ENCODE assay signal across 27 cellular contexts in genomic region chr16:5349101-5349500, GRCh38.
"Had no signal": no experiment of that assay in that cellular context is flagged by ENCODE, and none has a peak within 500 bp of the region (broad histone marks: within the 10 kb centered on the region; RNA-seq: fewer than 3 reads in every experiment).

No MANE protein-coding gene starts in this region.

- DNase-seq: Karpas-422, KBM-7, MM.1S, MV-4-11, NCI-H1092, NCI-H1105, NCI-H1417 treated with DMSO at 0.1 percent for 48 hours, NCI-H1436 treated with DMSO at 0.1 percent for 48 hours, NCI-H1694 treated with DMSO at 0.1 percent for 48 hours, NCI-H187 treated with DMSO at 0.1 percent for 48 hours, NCI-H2029, NCI-H2081, NCI-H2171 treated with DMSO at 0.1 percent for 48 hours, NCI-H345, NCI-H446, NCI-H510A treated with DMSO at 0.1 percent for 48 hours, NCI-H524 treated with DMSO at 0.1 percent for 48 hours, NCI-H526 treated with DMSO at 0.1 percent for 48 hours, NCI-H774, PC-9, Right ventricle myocardium superior, SHP77 treated with DMSO at 0.1 percent for 48 hours had no signal

- H3K27me3 ChIP-seq: SJSA1 had no signal

- ATAC-seq: Panc1 had no signal

- H3K9me3 ChIP-seq: SJSA1, SK-N-SH had no signal

- FAIRE-seq: RCC 7860 had no signal

- H3K9me2 ChIP-seq: SK-N-SH had no signal

- H3K27ac ChIP-seq: KMS-11, PC-9, SJSA1 had no signal

- H3K9ac ChIP-seq: KMS-11, SK-N-SH had no signal

- H2AFZ ChIP-seq: PC-9 had no signal

- H3K4me1 ChIP-seq: SJSA1 had no signal

- H3K4me3 ChIP-seq: PC-9, SJSA1 had no signal

- H3K36me3 ChIP-seq: SJSA1 had no signal

- H3K4me2 ChIP-seq: KMS-11, PC-9, SK-N-SH had no signal
